Comparison of ENCODE assay signal across 8 cellular contexts in the genomic region with DNA sequence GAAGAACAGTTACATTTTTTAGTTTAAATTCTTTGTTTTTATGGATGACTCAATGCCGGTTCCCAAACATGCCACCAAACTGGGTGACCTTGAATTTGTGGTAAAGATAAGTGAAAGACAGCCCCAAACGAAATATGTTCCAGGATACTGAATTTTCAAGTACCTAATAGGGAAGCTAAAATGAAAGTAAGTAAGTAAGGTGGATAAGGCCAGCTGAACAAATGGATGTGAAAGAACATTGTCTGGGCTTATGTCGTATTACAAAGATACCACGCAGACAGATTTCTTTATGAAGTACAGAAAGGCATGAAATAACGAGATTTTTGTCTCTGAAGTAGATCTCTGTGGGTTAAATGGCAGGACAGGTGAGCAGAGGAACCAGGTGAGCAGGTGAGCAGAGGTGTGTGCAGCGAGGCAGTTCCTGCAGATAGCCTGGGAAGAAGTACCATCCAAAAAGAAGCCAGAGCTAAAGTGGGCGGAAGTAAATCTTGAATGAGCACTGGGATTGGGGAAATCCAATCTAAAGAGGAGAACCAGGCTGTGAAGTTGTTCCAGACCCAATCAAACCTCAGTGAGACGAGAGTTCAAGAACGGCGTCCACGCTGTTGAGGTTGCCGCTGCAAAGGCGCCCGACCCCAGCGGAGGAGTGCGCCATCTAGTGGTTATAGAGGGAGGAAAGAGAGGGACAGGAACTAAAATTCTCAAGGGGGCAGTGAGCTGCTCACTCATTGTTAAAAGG. TPM values are rescaled to one million over a fixed set of nuclear protein-coding genes. Genes with fewer than 3 reads are reported as not detected.
DNase-seq lines count a peak whose midpoint lies in the region; ATAC-seq and TF ChIP-seq lines count a peak whose summit lies in the region.

No MANE protein-coding gene starts in this region.

- peak overlapping the region; percentile 80 for H2AFZ ChIP-seq in PC-9

- H3K9me3 ChIP-seq in HUES6 (ENCODE audit: control insufficient read depth, insufficient read depth, low read depth, low read length): no peaks in the 10 kb centered on the region
- H3K9me3 ChIP-seq in PC-9 (ENCODE audit: insufficient read depth, low read depth): no peaks in the 10 kb centered on the region
- no peaks in the 10 kb centered on the region for H3K9me3 ChIP-seq in tibial artery

- H3K27me3 ChIP-seq in HUES6 (ENCODE audit: control insufficient read depth, insufficient read depth, low read length) (peaks cover 17% of the 10 kb centered on the region), PC-9 (ENCODE audit: insufficient read depth, low read depth) (no peaks in the 10 kb centered on the region), tibial artery (no peaks in the 10 kb centered on the region)

- H3K9ac ChIP-seq in HUES6 (ENCODE audit: low read length): no peak overlapping the region

- H3K4me3 ChIP-seq in HUES6 (ENCODE audit: low read depth, low read length) (peak overlapping the region; percentile 6; the same call in 1 of the 2 replicates), PC-9 (peak overlapping the region; percentile 16; the same call in 1 of the 2 replicates), tibial artery (peak overlapping the region; percentile 20 to 28)

- peak; percentile 54 for DNase-seq in DMS153 (lab: John Stamatoyannopoulos, UW)
- DNase-seq in PC-9: peak; percentile 51 to 71
- peak; percentile 66 for DNase-seq in activated T-cell treated with anti-CD3 and anti-CD28 coated beads, Interleukin-2, amount 50 U/mL, for 1 hour
- peak; percentile 44 for DNase-seq in fibroblast of gingiva (ENCODE audit: low read depth)
- DNase-seq in occipital lobe (lab: John Stamatoyannopoulos, UW): peak; percentile 15
- DNase-seq in tibial artery: peak; percentile 55 to 73

- H3F3A ChIP-seq in PC-9 (ENCODE audit: insufficient read depth, low read depth): peaks cover 7% of the 10 kb centered on the region

- H3K27ac ChIP-seq in HUES6 (ENCODE audit: low read depth, low read length) (no peak overlapping the region), PC-9 (no peak overlapping the region), tibial artery (peak overlapping the region in 1 of 2 donors; percentile 16)

- H3K4me1 ChIP-seq in HUES6 (ENCODE audit: control insufficient read depth, insufficient read depth, low read length) (peaks cover 5% of the 10 kb centered on the region; the same call in 1 of the 2 replicates), PC-9 (replicated peaks; ENCODE audit: insufficient read depth) (peaks cover 42% of the 10 kb centered on the region), tibial artery (peaks cover 0 to 7% (median 2%) of the 10 kb centered on the region in 4 donors)

- POLR2A ChIA-PET in PC-9 (lab: Charles Lee; ENCODE audit: unreplicated experiment): interaction anchor here (0.5 to 0.7 kb wide), 3 partner anchors 10 to 604 kb away, joined by 5 to 8 read pairs (median 5); no protein-coding TSS in a partner anchor

- no peaks in the 10 kb centered on the region for H3K9me2 ChIP-seq in PC-9 (ENCODE audit: insufficient read depth)

- intact Hi-C loops in PC-9 (cut with micrococcal nuclease; ENCODE audit: unreplicated experiment): loop anchor here (1.0 to 2.0 kb wide), 4 partner anchors 33 to 385 kb away; no protein-coding TSS in a partner anchor
- intact Hi-C loops in tibial artery (cut with DNase I; ENCODE audit: low total_unique reads): no loop called here

- ATAC-seq in GM21423 (IDR thresholded peaks at IDR 0.05; ENCODE audit: unreplicated experiment): peak; percentile 87

- TF ChIP-seq CTCF in PC-9 (conservative IDR thresholded peaks at IDR 0.05): peak; percentile 92
- peak; percentile 66 to 85 for TF ChIP-seq CTCF in tibial artery (IDR thresholded peaks at IDR 0.05)

- no peaks in the 10 kb centered on the region for H3K36me3 ChIP-seq in HUES6 (ENCODE audit: control insufficient read depth, insufficient read depth, low read length)
- H3K36me3 ChIP-seq in PC-9 (ENCODE audit: low read depth): no peaks in the 10 kb centered on the region
- no peaks in the 10 kb centered on the region for H3K36me3 ChIP-seq in tibial artery

- no peaks in the 10 kb centered on the region for H3K79me2 ChIP-seq in PC-9 (ENCODE audit: low read depth)

- no peaks in the 10 kb centered on the region for H4K20me1 ChIP-seq in PC-9 (ENCODE audit: insufficient read depth)

- CTCF ChIA-PET in PC-9 (lab: Charles Lee): interaction anchor here (0.5 to 2.5 kb wide), 16 partner anchors 10 to 949 kb away, joined by 3 to 40 read pairs (median 3); a partner anchor contains a TSS

- peak overlapping the region; percentile 66 for H3K4me2 ChIP-seq in PC-9

- BruUV-seq in PC-9 (replicated peaks; lab: Mats Ljungman, UMichigan): no TSS peak

RNA-seq across cellular contexts. Expression of a gene that starts 19.6 kb away (rescaled TPM):
- total RNA-seq in PC-9 (2021) (2.5 and 3.4 TPM in 2 replicates), occipital lobe (1.7 TPM)

Comparison
In these comparisons a context has a peak if more than half of its experiments do, and no peak if none do; other contexts are left out.
1. DNase-seq: peak in every context shown above with its lines; median percentile 66 in activated T-cell treated with anti-CD3 and anti-CD28 coated beads, Interleukin-2, amount 50 U/mL, for 1 hour; 64 in tibial artery; 61 in PC-9; 54 in DMS153; 44 in fibroblast of gingiva; 15 in occipital lobe.